ENCODE assay signal across 18 cellular contexts in genomic region chr2:122530812-122531211, GRCh38.
DNase-seq lines count a peak whose midpoint lies in the region; ATAC-seq, FAIRE-seq and TF ChIP-seq lines count a peak whose summit lies in the region.
"Had no signal": no experiment of that assay in that cellular context is flagged by ENCODE, and none has a peak within 500 bp of the region (broad histone marks: within the 10 kb centered on the region; RNA-seq: fewer than 3 reads in every experiment).

No MANE protein-coding gene starts in this region.

- H3K4me2 ChIP-seq in astrocyte (ENCODE audit: low read length) = no peak overlapping the region

- peak; percentile 6 for DNase-seq in GM10266 (ENCODE audit: extremely low spot score)
- DNase-seq in astrocyte (ENCODE audit: low read depth) = no peak
- DNase-seq in upper lobe of left lung = no peak
- DNase-seq in CD8-positive, alpha-beta T cell = no peak
- no peak for DNase-seq in Right ventricle myocardium superior
- DNase-seq: activated CD4-positive, alpha-beta T cell treated with anti-CD3 and anti-CD28 coated beads for 48 hours; brain microvascular endothelial cell; esophagus squamous epithelium; head of caudate nucleus; natural killer cell; NCI-H1048; SHP77 treated with DMSO at 0.1 percent for 48 hours had no signal

- no peaks in the 10 kb centered on the region for H3K79me2 ChIP-seq in astrocyte (ENCODE audit: insufficient read depth, low read length)

- H3K9me3 Mint-ChIP-seq in astrocyte (ENCODE audit: unreplicated experiment) = no peaks in the 10 kb centered on the region
- peaks cover 4% of the 10 kb centered on the region for H3K9me3 Mint-ChIP-seq in CD8-positive, alpha-beta T cell

- H3K27ac ChIP-seq in astrocyte (ENCODE audit: low read depth, low read length) (no peak overlapping the region), upper lobe of left lung (no peak overlapping the region)
- no peak overlapping the region for H3K27ac ChIP-seq in CD8-positive, alpha-beta T cell (ENCODE audit: low read depth, low read length)
- H3K27ac ChIP-seq: brain microvascular endothelial cell, esophagus squamous epithelium, vagina had no signal

- no peaks in the 10 kb centered on the region for H3K36me3 ChIP-seq in astrocyte (ENCODE audit: insufficient read depth, low read length)
- no peaks in the 10 kb centered on the region for H3K36me3 ChIP-seq in upper lobe of left lung
- no peaks in the 10 kb centered on the region for H3K36me3 ChIP-seq in CD8-positive, alpha-beta T cell (ENCODE audit: insufficient read depth, low read length)
- H3K36me3 ChIP-seq: brain microvascular endothelial cell, esophagus squamous epithelium, vagina had no signal

- 61 to 70% methylated on average over 2 of the region's 2 CpGs for WGBS in upper lobe of left lung, 2 donors

- H3K4me3 Mint-ChIP-seq in astrocyte (ENCODE audit: unreplicated experiment) = no peak overlapping the region
- no peak overlapping the region for H3K4me3 Mint-ChIP-seq in CD8-positive, alpha-beta T cell
- H3K4me3 Mint-ChIP-seq: activated naive CD4-positive, alpha-beta T cell treated with anti-CD3 and anti-CD28 coated beads, Interleukin-2, amount 50 U/mL, for 24 hours; natural killer cell had no signal

- H4K20me1 ChIP-seq in astrocyte (ENCODE audit: insufficient read depth, low read length) = no peaks in the 10 kb centered on the region

- no peaks in the 10 kb centered on the region for H3K27me3 ChIP-seq in astrocyte (ENCODE audit: insufficient read depth, low read length)
- H3K27me3 ChIP-seq in upper lobe of left lung = no peaks in the 10 kb centered on the region
- H3K27me3 ChIP-seq in CD8-positive, alpha-beta T cell (ENCODE audit: insufficient read depth, low read length) = no peaks in the 10 kb centered on the region
- H3K27me3 ChIP-seq: brain microvascular endothelial cell, esophagus squamous epithelium, vagina had no signal

- peak; percentile 45 for FAIRE-seq in astrocyte (lab: Jason Lieb, UNC)

- peaks cover 3% of the 10 kb centered on the region for H3K4me1 Mint-ChIP-seq in astrocyte (ENCODE audit: low read depth, unreplicated experiment)
- no peaks in the 10 kb centered on the region for H3K4me1 Mint-ChIP-seq in CD8-positive, alpha-beta T cell (ENCODE audit: low read depth)
- H3K4me1 Mint-ChIP-seq: activated naive CD4-positive, alpha-beta T cell treated with anti-CD3 and anti-CD28 coated beads, Interleukin-2, amount 50 U/mL, for 24 hours; natural killer cell had no signal

- H3K4me1 ChIP-seq in astrocyte (ENCODE audit: insufficient read depth, low read length) (no peaks in the 10 kb centered on the region), upper lobe of left lung (no peaks in the 10 kb centered on the region)
- no peaks in the 10 kb centered on the region for H3K4me1 ChIP-seq in CD8-positive, alpha-beta T cell (ENCODE audit: insufficient read depth, low read length)
- H3K4me1 ChIP-seq: esophagus squamous epithelium, vagina had no signal

- no peaks in the 10 kb centered on the region for H3K36me3 Mint-ChIP-seq in astrocyte (ENCODE audit: low read depth, unreplicated experiment)
- no peaks in the 10 kb centered on the region for H3K36me3 Mint-ChIP-seq in CD8-positive, alpha-beta T cell
- H3K36me3 Mint-ChIP-seq: activated naive CD4-positive, alpha-beta T cell treated with anti-CD3 and anti-CD28 coated beads, Interleukin-2, amount 50 U/mL, for 24 hours; natural killer cell had no signal

- intact Hi-C loops in CD8-positive, alpha-beta T cell (cut with DNase I, micrococcal nuclease) = no loop called here
- intact Hi-C loops in Right ventricle myocardium superior (cut with DNase I) = no loop called here

- H2AFZ ChIP-seq in astrocyte (ENCODE audit: low read depth, low read length) = no peak overlapping the region

- H3K27me3 Mint-ChIP-seq in astrocyte (ENCODE audit: low read depth, unreplicated experiment) = no peaks in the 10 kb centered on the region
- no peaks in the 10 kb centered on the region for H3K27me3 Mint-ChIP-seq in CD8-positive, alpha-beta T cell (ENCODE audit: low read depth)
- H3K27me3 Mint-ChIP-seq: activated naive CD4-positive, alpha-beta T cell treated with anti-CD3 and anti-CD28 coated beads, Interleukin-2, amount 50 U/mL, for 24 hours had no signal

- CTCF ChIA-PET in CD8-positive, alpha-beta T cell (lab: Charles Lee) = no interaction called here

- H3K9ac ChIP-seq in astrocyte (ENCODE audit: low read length) = no peak overlapping the region

- POLR2A ChIA-PET in CD8-positive, alpha-beta T cell (lab: Charles Lee) = no interaction called here

- ATAC-seq in GM18870 (IDR thresholded peaks at IDR 0.05; ENCODE audit: unreplicated experiment) (peak; percentile 93), HG03060 (IDR thresholded peaks at IDR 0.05; ENCODE audit: low read depth, unreplicated experiment) (peak; percentile 60), upper lobe of left lung (ENCODE audit: low FRiP score in 2 of 2) (no peak), HG03439 (IDR thresholded peaks at IDR 0.05; ENCODE audit: unreplicated experiment) (no peak), Right ventricle myocardium superior (ENCODE audit: poor library complexity) (no peak)
- ATAC-seq in CD8-positive, alpha-beta T cell = no peak
- ATAC-seq: natural killer cell had no signal

- no peak for TF ChIP-seq CTCF in GM10266 (IDR thresholded peaks at IDR 0.05; ENCODE audit: control insufficient read depth, insufficient read depth, low read depth, missing control alignments)
- no peak for TF ChIP-seq CTCF in astrocyte (IDR thresholded peaks at IDR 0.05; ENCODE audit: insufficient read depth, low read depth, low read length)
- no peak for TF ChIP-seq CTCF in upper lobe of left lung (IDR thresholded peaks at IDR 0.05)
- TF ChIP-seq CTCF in CD8-positive, alpha-beta T cell (IDR thresholded peaks at IDR 0.05) = no peak

- no peak overlapping the region for H3K27ac Mint-ChIP-seq in astrocyte (ENCODE audit: unreplicated experiment)
- no peak overlapping the region for H3K27ac Mint-ChIP-seq in CD8-positive, alpha-beta T cell
- H3K27ac Mint-ChIP-seq: activated naive CD4-positive, alpha-beta T cell treated with anti-CD3 and anti-CD28 coated beads, Interleukin-2, amount 50 U/mL, for 24 hours; natural killer cell had no signal

- H3K4me3 ChIP-seq in astrocyte (ENCODE audit: insufficient read depth, low read depth, low read length) (no peak overlapping the region), upper lobe of left lung (no peak overlapping the region)
- no peak overlapping the region for H3K4me3 ChIP-seq in CD8-positive, alpha-beta T cell (ENCODE audit: low read depth, low read length)
- H3K4me3 ChIP-seq: esophagus squamous epithelium, lung, vagina had no signal

- H3K9me3 ChIP-seq in astrocyte (ENCODE audit: insufficient read depth, low read depth, low read length) = no peaks in the 10 kb centered on the region
- H3K9me3 ChIP-seq in upper lobe of left lung = no peaks in the 10 kb centered on the region
- H3K9me3 ChIP-seq in CD8-positive, alpha-beta T cell (ENCODE audit: low read length) = no peaks in the 10 kb centered on the region
- H3K9me3 ChIP-seq: esophagus squamous epithelium, vagina had no signal

- TF ChIP-seq EP300 in upper lobe of left lung (IDR thresholded peaks at IDR 0.05) = no peak

- no peak for TF ChIP-seq POLR2A in upper lobe of left lung (IDR thresholded peaks at IDR 0.05)

Comparison
In these comparisons a context has a peak if more than half of its experiments do, and no peak if none do; other contexts are left out.
1. ATAC-seq: peak in GM18870 (single experiment) and HG03060 (single experiment); none in upper lobe of left lung (0 of 2), HG03439 (single experiment), CD8-positive, alpha-beta T cell (single experiment) and Right ventricle myocardium superior (single experiment).